In genomic region chr10:6145414-6145978, GRCh38 we compare ENCODE assay signal across 8 cellular contexts. TPM values are rescaled to one million over a fixed set of nuclear protein-coding genes. Genes with fewer than 3 reads are reported as not detected.
DNase-seq lines count a peak whose midpoint lies in the region; ATAC-seq and TF ChIP-seq lines count a peak whose summit lies in the region.

No MANE protein-coding gene starts in this region.

- no peaks in the 10 kb centered on the region for H3K9me3 ChIP-seq in Karpas-422 (ENCODE audit: low read length)

- no peaks in the 10 kb centered on the region for H3K27me3 ChIP-seq in Karpas-422 (ENCODE audit: low read length)

- DNase-seq in Karpas-422 (no peak), coronary artery (ENCODE audit: low spot score) (no peak), naive B cell (no peak), activated gamma-delta T cell (lab: John Stamatoyannopoulos, UW) (no peak)

- H3K79me2 ChIP-seq in Karpas-422 (ENCODE audit: low read length): no peaks in the 10 kb centered on the region

- no peaks in the 10 kb centered on the region for H3K9me3 Mint-ChIP-seq in naive B cell

- peak overlapping the region; percentile 96 for H3K4me2 ChIP-seq in Karpas-422 (ENCODE audit: low read depth, low read length, poor library complexity, severe bottlenecking)

- no peaks in the 10 kb centered on the region; the same call in none of the 2 replicates for H4K20me1 ChIP-seq in Karpas-422 (ENCODE audit: insufficient read depth, low read depth, low read length)

- H3K4me3 ChIP-seq in Karpas-422 (ENCODE audit: low read length) (peak overlapping the region; percentile 73), coronary artery (peak overlapping the region; percentile 99)

- H3K9ac ChIP-seq in Karpas-422 (ENCODE audit: low read length): peak overlapping the region; percentile 82

- H3K4me1 ChIP-seq in Karpas-422 (ENCODE audit: low read length): peaks cover 31% of the 10 kb centered on the region

- H3K27me3 Mint-ChIP-seq in naive B cell: peaks cover 0 to 19% (median 0%) of the 10 kb centered on the region in 3 donors

- peak overlapping the region; percentile 72 for H3K27ac ChIP-seq in C4-2B
- H3K27ac ChIP-seq in Karpas-422 (ENCODE audit: low read length): no peak overlapping the region
- H3K27ac ChIP-seq in coronary artery: peak overlapping the region; percentile 87 to 90

- H3K4me1 Mint-ChIP-seq in naive B cell: peaks cover 39 to 60% (median 47%) of the 10 kb centered on the region in 3 donors

- peak overlapping the region in 4 of 6 donors; percentile 57 to 94 (median 84) for H3K27ac Mint-ChIP-seq in naive B cell

- no peaks in the 10 kb centered on the region for H3K36me3 ChIP-seq in Karpas-422 (ENCODE audit: insufficient read depth, low read length)

- peak overlapping the region; percentile 75 to 91 (median 88) for H3K4me3 Mint-ChIP-seq in naive B cell

- peak overlapping the region; percentile 93 for H2AFZ ChIP-seq in Karpas-422 (ENCODE audit: low read length)

- TF ChIP-seq CTCF in C4-2B (conservative IDR thresholded peaks at IDR 0.05): no peak
- no peak for TF ChIP-seq CTCF in coronary artery (IDR thresholded peaks at IDR 0.05)

- no peaks in the 10 kb centered on the region for H3K36me3 Mint-ChIP-seq in naive B cell

- H3K9me2 ChIP-seq in Karpas-422 (replicated peaks; ENCODE audit: insufficient read depth, low read length): no peaks in the 10 kb centered on the region

- ATAC-seq in naive B cell (ENCODE audit: low read depth in 2 of 2): no peak
- ATAC-seq in HG03469 (IDR thresholded peaks at IDR 0.05; ENCODE audit: unreplicated experiment): no peak
- ATAC-seq in HG03039 (IDR thresholded peaks at IDR 0.05; ENCODE audit: unreplicated experiment): no peak
- ATAC-seq in GM18861 (IDR thresholded peaks at IDR 0.05; ENCODE audit: unreplicated experiment): no peak

RNA-seq across cellular contexts. Expression of gene RBM17, which starts 56.7 kb away (rescaled TPM):
- total RNA-seq in Karpas-422 (2014; rRNA removed; shearing (Covaris generic); ENCODE audit: low replicate concordance): 72.5 and 96.5 TPM in 2 replicates
- 100 to 1,000 TPM in 1 of 6 donors, 10 to 100 TPM in 5; 50.4 to 118 (median 89.6) TPM for polyA plus RNA-seq in naive B cell (ENCODE audit: low read depth in 6 of 6)

RNA-seq across cellular contexts. Expression of gene PFKFB3, which starts 57.2 kb away (rescaled TPM):
- total RNA-seq in Karpas-422 (2014; rRNA removed; shearing (Covaris generic); ENCODE audit: low replicate concordance): 43.6 and 61.2 TPM in 2 replicates
- polyA plus RNA-seq in naive B cell (ENCODE audit: low read depth in 6 of 6): 1 to 10 TPM; 2.4 to 8.8 (median 3.3) TPM
